In genomic region chr10:71081229-71081560, GRCh38 we compare ENCODE assay signal across 26 cellular contexts.
DNase-seq lines count a peak whose midpoint lies in the region; ATAC-seq and TF ChIP-seq lines count a peak whose summit lies in the region.
"Had no signal": no experiment of that assay in that cellular context is flagged by ENCODE, and none has a peak within 500 bp of the region (broad histone marks: within the 10 kb centered on the region; RNA-seq: fewer than 3 reads in every experiment).

No MANE protein-coding gene starts in this region.

- H3K4me1 ChIP-seq in heart left ventricle (peaks cover 0 to 12% (median 3%) of the 10 kb centered on the region in 12 donors), heart right ventricle (peaks cover 0 to 14% (median 6%) of the 10 kb centered on the region in 9 donors), neuronal stem cell (ENCODE audit: control insufficient read depth in 2 of 2, insufficient read depth in 1 of 2, low read depth in 1 of 2, low read length in 2 of 2) (peaks cover 0 to 42% of the 10 kb centered on the region in 2 donors)
- H3K4me1 ChIP-seq: A549, left lung, upper lobe of left lung had no signal

- 63 to 77% (median 73%) methylated on average over 6 of the region's 6 CpGs for WGBS in heart left ventricle, 4 donors
- WGBS in heart right ventricle, 2 donors, result 66 to 69% methylated on average over 6 of the region's 6 CpGs
- no CpG with 5 or more reads among the region's 6 CpGs for WGBS in neuronal stem cell (ENCODE audit: extremely low coverage in 2 of 2, insufficient read length in 2 of 2, insufficient replicate concordance in 1 of 2), 2 donors

- H3K4me3 ChIP-seq in heart left ventricle (no peak overlapping the region), heart right ventricle (no peak overlapping the region), coronary artery (no peak overlapping the region), neuronal stem cell (ENCODE audit: low read length in 2 of 2) (no peak overlapping the region)
- H3K4me3 ChIP-seq: A549, GM23338, left lung, upper lobe of left lung had no signal

- no peak overlapping the region for H2BK15ac ChIP-seq in neuronal stem cell (ENCODE audit: low read length)

- H3K79me1 ChIP-seq in neuronal stem cell (ENCODE audit: low read depth, low read length), result no peaks in the 10 kb centered on the region

- peak overlapping the region; percentile 12 for H2BK12ac ChIP-seq in neuronal stem cell (ENCODE audit: low read length)

- H3K9ac ChIP-seq in neuronal stem cell (ENCODE audit: low read depth, low read length, poor library complexity), result no peak overlapping the region

- H2BK5ac ChIP-seq in neuronal stem cell (ENCODE audit: low read length), result no peak overlapping the region

- no peak overlapping the region for H2BK120ac ChIP-seq in neuronal stem cell (ENCODE audit: low read depth, low read length)

- no peak overlapping the region for H4K91ac ChIP-seq in neuronal stem cell (ENCODE audit: low read depth, low read length, poor library complexity)

- no peak overlapping the region for H3K23ac ChIP-seq in neuronal stem cell (ENCODE audit: low read depth, low read length, poor library complexity)

- H3K4ac ChIP-seq in neuronal stem cell (ENCODE audit: low read length), result no peak overlapping the region

- peak overlapping the region; percentile 78 for H2AK5ac ChIP-seq in neuronal stem cell (ENCODE audit: low read depth, low read length)

- H3K18ac ChIP-seq in neuronal stem cell (ENCODE audit: low read length), result no peak overlapping the region

- H4K8ac ChIP-seq in neuronal stem cell (ENCODE audit: low read depth, low read length), result no peak overlapping the region

- no peak for TF ChIP-seq POLR2A in heart left ventricle (IDR thresholded peaks at IDR 0.05)

- H3K9me3 ChIP-seq in heart left ventricle, result no peaks in the 10 kb centered on the region
- H3K9me3 ChIP-seq in heart right ventricle, result no peaks in the 10 kb centered on the region
- H3K9me3 ChIP-seq in neuronal stem cell (replicated peaks in 1 of 2; ENCODE audit: control insufficient read depth in 2 of 2, insufficient read depth in 1 of 2, low read depth in 1 of 2, low read length in 2 of 2), result no peaks in the 10 kb centered on the region
- H3K9me3 ChIP-seq: A549, left lung, upper lobe of left lung had no signal

- DNase-seq in heart left ventricle (peak in 3 of 5 donors; percentile 0 to 14 (median 1)), heart right ventricle (no peak), coronary artery (ENCODE audit: low spot score) (peak; percentile 50), neuronal stem cell (ENCODE audit: low spot score) (no peak), SIG-M5 (lab: John Stamatoyannopoulos, UW) (no peak), NCI-H524 treated with DMSO at 0.1 percent for 48 hours (lab: John Stamatoyannopoulos, UW) (no peak)
- no peak for DNase-seq in stimulated activated CD4-positive, alpha-beta T cell treated with anti-CD3 and anti-CD28 coated beads, Interleukin-2, amount 100 ng/mL, for 48 hours
- DNase-seq: activated CD4-positive, alpha-beta T cell treated with anti-CD3 and anti-CD28 coated beads, Interleukin-2, amount 50 U/mL, for 4 hours; activated naive CD4-positive, alpha-beta T cell treated with anti-CD3 and anti-CD28 coated beads, Interleukin-2, amount 50 U/mL, for 16 hours; AML-193; CD4-positive, alpha-beta memory T cell; effector CD4-positive, alpha-beta T cell; HFFc6; left lung; NCI-H1092 treated with DMSO at 0.1 percent for 48 hours; NCI-H187 treated with DMSO at 0.1 percent for 48 hours; NCI-H2171; NCI-H510A; stimulated activated CD4-positive, alpha-beta T cell treated with anti-CD3 and anti-CD28 coated beads, Interleukin-15, amount 100 ng/mL, for 24 hours had no signal

- H3K4me2 ChIP-seq in neuronal stem cell (ENCODE audit: insufficient read depth, low read length, poor library complexity, severe bottlenecking), result no peak overlapping the region
- H3K4me2 ChIP-seq: A549, GM23338 had no signal

- intact Hi-C loops in heart left ventricle (cut with DNase I), result no loop called here
- intact Hi-C loops in heart right ventricle (cut with DNase I), result no loop called here

- no peak overlapping the region for H3K27ac ChIP-seq in heart left ventricle
- H3K27ac ChIP-seq in heart right ventricle, result no peak overlapping the region
- no peak overlapping the region for H3K27ac ChIP-seq in coronary artery
- H3K27ac ChIP-seq in neuronal stem cell (replicated peaks; ENCODE audit: low read length), result no peak overlapping the region
- H3K27ac ChIP-seq: A549, left lung, RWPE1, upper lobe of left lung had no signal

- H2AFZ ChIP-seq in neuronal stem cell (ENCODE audit: low read length), result no peak overlapping the region
- H2AFZ ChIP-seq: GM23338 had no signal

- no peaks in the 10 kb centered on the region for H3K27me3 ChIP-seq in heart left ventricle
- H3K27me3 ChIP-seq in heart right ventricle, result peaks cover 0 to 8% (median 0%) of the 10 kb centered on the region in 7 donors
- H3K27me3 ChIP-seq in neuronal stem cell (ENCODE audit: control insufficient read depth in 3 of 3, insufficient read depth in 3 of 3, low read depth in 1 of 3, low read length in 3 of 3), result no peaks in the 10 kb centered on the region
- H3K27me3 ChIP-seq: upper lobe of left lung had no signal

- H3K14ac ChIP-seq in neuronal stem cell (ENCODE audit: low read length), result no peak overlapping the region

- H3K36me3 ChIP-seq in heart left ventricle, result no peaks in the 10 kb centered on the region
- H3K36me3 ChIP-seq in heart right ventricle, result no peaks in the 10 kb centered on the region
- no peaks in the 10 kb centered on the region for H3K36me3 ChIP-seq in neuronal stem cell (replicated peaks in 1 of 2; ENCODE audit: control insufficient read depth in 2 of 2, insufficient read depth in 2 of 2, low read length in 2 of 2)
- H3K36me3 ChIP-seq: left lung, upper lobe of left lung had no signal

- TF ChIP-seq CTCF in heart left ventricle (IDR thresholded peaks at IDR 0.05) (no peak), heart right ventricle (IDR thresholded peaks at IDR 0.05) (no peak), coronary artery (IDR thresholded peaks at IDR 0.05) (no peak)

- no peak for ATAC-seq in heart left ventricle
- ATAC-seq in heart right ventricle, result no peak
- ATAC-seq in HG03439 (IDR thresholded peaks at IDR 0.05; ENCODE audit: unreplicated experiment), result no peak
- ATAC-seq: A549; activated T-helper 17 cell treated with anti-CD3 and anti-CD28 coated beads, Interleukin-2, amount 50 U/mL, for 72 hours; GM23338; left lung; stimulated activated memory B cell treated with anti-CD40 and anti-IgM and Interleukin-4, amounts not matched to agents 10 μg/mL and 1 μg/mL and 100 μg/mL, for 72 hours had no signal

Comparison
In these comparisons a context has a peak if more than half of its experiments do, and no peak if none do; other contexts are left out.
1. DNase-seq: peak in heart left ventricle (3 of 5) and coronary artery (single experiment); none in heart right ventricle (0 of 2), neuronal stem cell (single experiment), SIG-M5 (single experiment), stimulated activated CD4-positive, alpha-beta T cell treated with anti-CD3 and anti-CD28 coated beads, Interleukin-2, amount 100 ng/mL, for 48 hours (0 of 2) and NCI-H524 treated with DMSO at 0.1 percent for 48 hours (single experiment).